In genomic region chr6:137414599-137414998, GRCh38 we compare ENCODE assay signal across 8 cellular contexts.
DNase-seq lines count a peak whose midpoint lies in the region; ATAC-seq and TF ChIP-seq lines count a peak whose summit lies in the region.

No MANE protein-coding gene starts in this region.

- ATAC-seq in activated T-cell treated with anti-CD3 and anti-CD28 coated beads, Interleukin-2, amount 50 U/mL, for 72 hours (replicated peaks in 1 of 2), result no peak
- ATAC-seq in memory B cell (ENCODE audit: low read depth), result no peak

- no peaks in the 10 kb centered on the region for H3K36me3 Mint-ChIP-seq in activated T-cell treated with anti-CD3 and anti-CD28 coated beads, Interleukin-2, amount 50 U/mL, for 72 hours (ENCODE audit: insufficient read depth in 2 of 2)
- H3K36me3 Mint-ChIP-seq in brain (no peaks in the 10 kb centered on the region), memory B cell (no peaks in the 10 kb centered on the region), osteocyte (ENCODE audit: unreplicated experiment) (no peaks in the 10 kb centered on the region)

- H3K9me3 ChIP-seq in suprapubic skin, result no peaks in the 10 kb centered on the region

- TF ChIP-seq POLR2A in suprapubic skin (IDR thresholded peaks at IDR 0.05), result no peak

- no peak for TF ChIP-seq EP300 in suprapubic skin (IDR thresholded peaks at IDR 0.05)

- no peaks in the 10 kb centered on the region for H3K36me3 ChIP-seq in suprapubic skin

- peak overlapping the region; percentile 17 for H3K27ac Mint-ChIP-seq in activated T-cell treated with anti-CD3 and anti-CD28 coated beads, Interleukin-2, amount 50 U/mL, for 72 hours
- H3K27ac Mint-ChIP-seq in brain, result peak overlapping the region in 2 of 5 experiments; percentile 44 to 53
- H3K27ac Mint-ChIP-seq in memory B cell, result peak overlapping the region; percentile 68
- H3K27ac Mint-ChIP-seq in osteocyte (ENCODE audit: unreplicated experiment), result no peak overlapping the region

- 57% methylated on average over 7 of the region's 7 CpGs for WGBS in suprapubic skin

- peaks cover 13% of the 10 kb centered on the region for H3K4me1 Mint-ChIP-seq in activated T-cell treated with anti-CD3 and anti-CD28 coated beads, Interleukin-2, amount 50 U/mL, for 72 hours (ENCODE audit: low read depth)
- H3K4me1 Mint-ChIP-seq in brain (peaks cover 39% of the 10 kb centered on the region), memory B cell (peaks cover 9% of the 10 kb centered on the region), osteocyte (ENCODE audit: unreplicated experiment) (peaks cover 7% of the 10 kb centered on the region)

- no peaks in the 10 kb centered on the region for H3K9me3 Mint-ChIP-seq in activated T-cell treated with anti-CD3 and anti-CD28 coated beads, Interleukin-2, amount 50 U/mL, for 72 hours
- H3K9me3 Mint-ChIP-seq in brain (peaks cover 0 to 1% (median 0%) of the 10 kb centered on the region in 5 experiments), memory B cell (no peaks in the 10 kb centered on the region), osteocyte (ENCODE audit: unreplicated experiment) (no peaks in the 10 kb centered on the region)

- peak overlapping the region; percentile 48 for H3K4me3 ChIP-seq in suprapubic skin

- TF ChIP-seq CTCF in brain (conservative IDR thresholded peaks at IDR 0.05), result no peak
- TF ChIP-seq CTCF in suprapubic skin (IDR thresholded peaks at IDR 0.05), result no peak
- no peak for TF ChIP-seq CTCF in osteocyte (IDR thresholded peaks at IDR 0.05)

- no peak for DNase-seq in activated T-cell treated with anti-CD3 and anti-CD28 coated beads, Interleukin-2, amount 50 U/mL, for 72 hours
- DNase-seq in activated T-cell treated with anti-CD3 and anti-CD28 coated beads, Interleukin-2, amount 50 U/mL, for 48 hours, result no peak
- no peak for DNase-seq in memory B cell (ENCODE audit: low spot score in 2 of 2)
- no peak for DNase-seq in suprapubic skin (ENCODE audit: low spot score in 2 of 2)
- DNase-seq in NCI-H128 (lab: John Stamatoyannopoulos, UW; ENCODE audit: unreplicated experiment), result no peak
- DNase-seq in osteocyte (ENCODE audit: extremely low spot score, unreplicated experiment), result no peak
- DNase-seq in stimulated activated CD8-positive, alpha-beta memory T cell treated with anti-CD3 and anti-CD28 coated beads, Interleukin-4, amount 100 ng/mL, for 48 hours, result no peak

- peaks cover 9% of the 10 kb centered on the region for H3K27me3 Mint-ChIP-seq in activated T-cell treated with anti-CD3 and anti-CD28 coated beads, Interleukin-2, amount 50 U/mL, for 72 hours (ENCODE audit: low read depth)
- H3K27me3 Mint-ChIP-seq in brain, result peaks cover 20% of the 10 kb centered on the region
- H3K27me3 Mint-ChIP-seq in memory B cell, result peaks cover 2% of the 10 kb centered on the region
- H3K27me3 Mint-ChIP-seq in osteocyte (ENCODE audit: unreplicated experiment), result peaks cover 39% of the 10 kb centered on the region

- peak overlapping the region; percentile 72 to 95 for H3K4me3 Mint-ChIP-seq in activated T-cell treated with anti-CD3 and anti-CD28 coated beads, Interleukin-2, amount 50 U/mL, for 72 hours
- peak overlapping the region; percentile 58 to 76 (median 71) for H3K4me3 Mint-ChIP-seq in brain
- peak overlapping the region; percentile 85 for H3K4me3 Mint-ChIP-seq in memory B cell
- H3K4me3 Mint-ChIP-seq in osteocyte (ENCODE audit: unreplicated experiment), result no peak overlapping the region

- H3K4me1 ChIP-seq in suprapubic skin, result peaks cover 17% of the 10 kb centered on the region

- H3K27me3 ChIP-seq in suprapubic skin, result peaks cover 11% of the 10 kb centered on the region

- no peak overlapping the region for H3K27ac ChIP-seq in suprapubic skin
